In genomic region chr7:1740214-1740613, GRCh38 we compare ENCODE assay signal across 24 cellular contexts.
"Had no signal": no experiment of that assay in that cellular context is flagged by ENCODE, and none has a peak within 500 bp of the region (broad histone marks: within the 10 kb centered on the region; RNA-seq: fewer than 3 reads in every experiment).

No MANE protein-coding gene starts in this region.

- DNase-seq: activated CD8-positive, alpha-beta memory T cell treated with anti-CD3 and anti-CD28 coated beads for 24 hours; activated CD8-positive, alpha-beta memory T cell treated with anti-CD3 and anti-CD28 coated beads, Interleukin-2, amount 50 U/mL, for 4 hours; activated T-cell treated with anti-CD3 and anti-CD28 coated beads, Interleukin-2, amount 50 U/mL, for 24 hours; aorta; caudate nucleus; head of caudate nucleus; hypothalamus; naive B cell; retina; stimulated activated CD4-positive, alpha-beta T cell treated with anti-CD3 and anti-CD28 coated beads, Interleukin-2, amount 100 ng/mL, for 48 hours; stimulated activated CD8-positive, alpha-beta memory T cell treated with anti-CD3 and anti-CD28 coated beads, Interleukin-4, amount 100 ng/mL, for 48 hours; stimulated activated naive B cell treated with anti-CD40 and anti-IgM and Interleukin-4, amounts not matched to agents 10 μg/mL and 1 μg/mL and 100 μg/mL, for 72 hours; T-helper 9 cell; transverse colon had no signal

- H3K27me3 Mint-ChIP-seq: brain, progenitor cell of endocrine pancreas had no signal

- H3K4me1 Mint-ChIP-seq: WTC11 had no signal

- H3K9ac ChIP-seq: neural progenitor cell had no signal

- H2AFZ ChIP-seq: neural progenitor cell had no signal

- H3K27me3 ChIP-seq: neural progenitor cell, vagina had no signal

- H3K4me2 ChIP-seq: neural progenitor cell had no signal

- H3K4me3 ChIP-seq: gastroesophageal sphincter, lung, neural progenitor cell, transverse colon, vagina had no signal

- H3K4me3 Mint-ChIP-seq: activated T-cell treated with anti-CD3 and anti-CD28 coated beads, Interleukin-2, amount 50 U/mL, for 24 hours; activated T-helper 17 cell treated with anti-CD3 and anti-CD28 coated beads, Interleukin-2, amount 50 U/mL, for 72 hours; brain; neural progenitor cell; stimulated activated naive B cell treated with anti-CD40 and anti-IgM and Interleukin-4, amounts not matched to agents 10 μg/mL and 1 μg/mL and 100 μg/mL, for 72 hours; WTC11 had no signal

- H3K36me3 ChIP-seq: gastroesophageal sphincter, neural progenitor cell, transverse colon, vagina had no signal

- H3K27ac Mint-ChIP-seq: activated naive CD4-positive, alpha-beta T cell treated with anti-CD3 and anti-CD28 coated beads, Interleukin-2, amount 50 U/mL, for 72 hours; activated T-cell treated with anti-CD3 and anti-CD28 coated beads, Interleukin-2, amount 50 U/mL, for 24 hours; activated T-helper 17 cell treated with anti-CD3 and anti-CD28 coated beads, Interleukin-2, amount 50 U/mL, for 72 hours; brain; neural progenitor cell; progenitor cell of endocrine pancreas; stimulated activated naive B cell treated with anti-CD40 and anti-IgM and Interleukin-4, amounts not matched to agents 10 μg/mL and 1 μg/mL and 100 μg/mL, for 72 hours; WTC11 had no signal

- H3K36me3 Mint-ChIP-seq: activated naive CD4-positive, alpha-beta T cell treated with anti-CD3 and anti-CD28 coated beads, Interleukin-2, amount 50 U/mL, for 72 hours; WTC11 had no signal

- H3K4me1 ChIP-seq: neural progenitor cell had no signal

- H3K9me3 ChIP-seq: gastroesophageal sphincter, transverse colon, vagina had no signal

- H3K9me3 Mint-ChIP-seq: activated naive CD4-positive, alpha-beta T cell treated with anti-CD3 and anti-CD28 coated beads, Interleukin-2, amount 50 U/mL, for 72 hours; activated T-cell treated with anti-CD3 and anti-CD28 coated beads, Interleukin-2, amount 50 U/mL, for 24 hours; activated T-helper 17 cell treated with anti-CD3 and anti-CD28 coated beads, Interleukin-2, amount 50 U/mL, for 72 hours; brain; neural progenitor cell; stimulated activated naive B cell treated with anti-CD40 and anti-IgM and Interleukin-4, amounts not matched to agents 10 μg/mL and 1 μg/mL and 100 μg/mL, for 72 hours; WTC11 had no signal

- H3K27ac ChIP-seq: epithelial cell of prostate, gastroesophageal sphincter, neural progenitor cell, transverse colon, vagina had no signal

- ATAC-seq: activated naive CD4-positive, alpha-beta T cell treated with anti-CD3 and anti-CD28 coated beads, Interleukin-2, amount 50 U/mL, for 72 hours; activated T-helper 17 cell treated with anti-CD3 and anti-CD28 coated beads, Interleukin-2, amount 50 U/mL, for 72 hours; gastroesophageal sphincter; stimulated activated naive B cell treated with anti-CD40 and anti-IgM and Interleukin-4, amounts not matched to agents 10 μg/mL and 1 μg/mL and 100 μg/mL, for 72 hours; WTC11 had no signal
